ENCODE assay signal across 22 cellular contexts in the genomic region with DNA sequence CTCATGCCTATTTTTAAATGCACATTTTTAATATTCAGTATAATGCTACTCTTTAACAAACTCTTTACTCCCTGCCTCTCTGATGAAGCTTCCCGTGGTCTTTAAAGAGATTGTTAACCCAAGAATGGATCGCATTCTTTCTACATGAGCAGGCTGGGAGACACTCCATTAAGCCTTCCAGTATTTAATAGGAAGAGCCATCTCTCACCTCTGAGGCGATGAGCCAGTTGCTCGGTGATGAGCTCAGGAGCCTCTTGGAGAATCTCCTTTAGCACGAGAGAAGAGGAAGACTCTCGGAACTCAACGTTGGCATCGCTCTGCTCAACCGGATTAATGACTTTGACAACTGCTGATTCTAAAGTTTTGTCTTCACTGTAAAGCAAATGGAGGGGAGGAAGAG. TPM values are rescaled to one million over a fixed set of nuclear protein-coding genes. Genes with fewer than 3 reads are reported as not detected.
DNase-seq lines count a peak whose midpoint lies in the region; ATAC-seq and TF ChIP-seq lines count a peak whose summit lies in the region.
"Had no signal": no experiment of that assay in that cellular context is flagged by ENCODE, and none has a peak within 500 bp of the region (broad histone marks: within the 10 kb centered on the region; RNA-seq: fewer than 3 reads in every experiment).

No MANE protein-coding gene starts in this region.

- TF ChIP-seq CTCF in gastroesophageal sphincter (IDR thresholded peaks at IDR 0.05), result no peak
- TF ChIP-seq CTCF in nephron progenitor cell (IDR thresholded peaks at IDR 0.05), result no peak
- TF ChIP-seq CTCF in transverse colon (IDR thresholded peaks at IDR 0.05), result no peak
- no peak for TF ChIP-seq CTCF in esophagus squamous epithelium (IDR thresholded peaks at IDR 0.05)

- peak overlapping the region; percentile 67 to 88 (median 84) for H3K27ac ChIP-seq in gastroesophageal sphincter
- H3K27ac ChIP-seq in transverse colon, result peak overlapping the region; percentile 42 to 70 (median 68)
- peak overlapping the region in 1 of 4 donors; percentile 33 for H3K27ac ChIP-seq in esophagus squamous epithelium
- H3K27ac ChIP-seq: HL-60, SK-N-MC had no signal

- H3K36me3 ChIP-seq in gastroesophageal sphincter, result peaks cover 0 to 40% of the 10 kb centered on the region in 2 donors
- no peaks in the 10 kb centered on the region for H3K36me3 ChIP-seq in transverse colon
- no peaks in the 10 kb centered on the region for H3K36me3 ChIP-seq in esophagus squamous epithelium
- H3K36me3 ChIP-seq: HAP-1 had no signal

- H3K4me1 ChIP-seq in gastroesophageal sphincter, result peaks cover 0 to 41% (median 6%) of the 10 kb centered on the region in 3 donors
- H3K4me1 ChIP-seq in transverse colon, result peaks cover 0 to 5% (median 0%) of the 10 kb centered on the region in 4 donors
- H3K4me1 ChIP-seq in esophagus squamous epithelium, result no peaks in the 10 kb centered on the region
- H3K4me1 ChIP-seq: HAP-1 had no signal

- no peak overlapping the region for H3K4me3 Mint-ChIP-seq in nephron progenitor cell
- H3K4me3 Mint-ChIP-seq: CD4-positive, CD25-positive, alpha-beta regulatory T cell; GM23338 had no signal

- peak overlapping the region; percentile 34 for H3K27ac Mint-ChIP-seq in nephron progenitor cell
- H3K27ac Mint-ChIP-seq: CD4-positive, CD25-positive, alpha-beta regulatory T cell; GM23338 had no signal

- TF ChIP-seq POLR2A in gastroesophageal sphincter (IDR thresholded peaks at IDR 0.05), result no peak
- no peak for TF ChIP-seq POLR2A in transverse colon (IDR thresholded peaks at IDR 0.05)
- no peak for TF ChIP-seq POLR2A in esophagus squamous epithelium (IDR thresholded peaks at IDR 0.05)

- 70 to 81% methylated on average over 7 to 9 of the region's 9 CpGs for WGBS in gastroesophageal sphincter (ENCODE audit: low coverage in 1 of 2), 2 donors
- 83 to 91% methylated on average over 8 to 9 of the region's 9 CpGs for WGBS in transverse colon (ENCODE audit: low coverage in 1 of 2), 2 donors
- 89 to 92% methylated on average over 9 of the region's 9 CpGs for WGBS in esophagus squamous epithelium, 2 donors

- H3K27me3 ChIP-seq in gastroesophageal sphincter (no peaks in the 10 kb centered on the region), transverse colon (peaks cover 3% of the 10 kb centered on the region), esophagus squamous epithelium (no peaks in the 10 kb centered on the region)

- intact Hi-C loops in transverse colon (cut with DNase I; ENCODE audit: low total_unique reads) (no loop called here), esophagus squamous epithelium (cut with DNase I) (no loop called here)

- ATAC-seq in gastroesophageal sphincter (no peak), GM18907 (IDR thresholded peaks at IDR 0.05; ENCODE audit: unreplicated experiment) (no peak)
- ATAC-seq: GM23338, PC-3 had no signal

- peak; percentile 14 for DNase-seq in NCI-H226
- DNase-seq in nephron progenitor cell, result no peak
- DNase-seq in transverse colon, result no peak
- no peak for DNase-seq in esophagus squamous epithelium (lab: John Stamatoyannopoulos, UW)
- no peak for DNase-seq in hypothalamus (lab: John Stamatoyannopoulos, UW)
- DNase-seq: CD4-positive, CD25-positive, alpha-beta regulatory T cell; KG1; NCI-H1092; NCI-H1436 treated with DMSO at 0.1 percent for 48 hours; NCI-H1930; NCI-H526; PC-3; RPMI8226; SHP77 treated with DMSO at 0.1 percent for 48 hours had no signal

- H3K4me3 ChIP-seq in gastroesophageal sphincter (no peak overlapping the region), transverse colon (no peak overlapping the region), esophagus squamous epithelium (no peak overlapping the region)
- H3K4me3 ChIP-seq: GM23338, HAP-1, SK-N-MC had no signal

- H3K9me3 Mint-ChIP-seq in nephron progenitor cell, result peaks cover 4% of the 10 kb centered on the region
- H3K9me3 Mint-ChIP-seq: GM23338 had no signal

- H3K36me3 Mint-ChIP-seq in nephron progenitor cell (ENCODE audit: low read depth), result no peaks in the 10 kb centered on the region
- H3K36me3 Mint-ChIP-seq: CD4-positive, CD25-positive, alpha-beta regulatory T cell had no signal

- no peaks in the 10 kb centered on the region for H3K27me3 Mint-ChIP-seq in nephron progenitor cell (ENCODE audit: low read depth, poor library complexity)
- H3K27me3 Mint-ChIP-seq: CD4-positive, CD25-positive, alpha-beta regulatory T cell had no signal

- peaks cover 8% of the 10 kb centered on the region for H3K4me1 Mint-ChIP-seq in nephron progenitor cell
- H3K4me1 Mint-ChIP-seq: CD4-positive, CD25-positive, alpha-beta regulatory T cell; GM23338 had no signal

- TF ChIP-seq EP300 in gastroesophageal sphincter (IDR thresholded peaks at IDR 0.05) (no peak), transverse colon (IDR thresholded peaks at IDR 0.05; ENCODE audit: low read depth) (no peak)

- in situ Hi-C loops in transverse colon (cut with MboI; ENCODE audit: low pct_ligation_motif_present in 1 of 4, low pct_unique_long_range_greater_than_20kb in 1 of 4, low sequenced_read_pairs in 3 of 4), result no loop called here

- H3K9me3 ChIP-seq in gastroesophageal sphincter (no peaks in the 10 kb centered on the region), transverse colon (no peaks in the 10 kb centered on the region), esophagus squamous epithelium (no peaks in the 10 kb centered on the region)
- H3K9me3 ChIP-seq: HAP-1 had no signal

RNA-seq across cellular contexts. Expression of a gene that starts 59.6 kb away (rescaled TPM):
- total RNA-seq in gastroesophageal sphincter (100 to 1,000 TPM; 561 to 930 (median 763) TPM), transverse colon (100 to 1,000 TPM in 1 of 4 donors, 10 to 100 TPM in 3; 67.6 to 105 (median 95.6) TPM), esophagus squamous epithelium (100 to 1,000 TPM in 1 of 4 donors, 10 to 100 TPM in 2, 1 to 10 TPM in 1; 9.9 to 126 (median 26.7) TPM)
- total RNA-seq: A673; CD4-positive, CD25-positive, alpha-beta regulatory T cell; HT-29; PC-3 had no signal

Comparison
In these comparisons a context has a peak if more than half of its experiments do, and no peak if none do; other contexts are left out.
1. RNA of a gene that starts 59.6 kb away (total RNA-seq): 561 to 930 TPM in gastroesophageal sphincter; 67.6 to 105 TPM in transverse colon and 9.9 to 126 TPM in esophagus squamous epithelium; every median in the first group is over 4 times any median in the second.